14 cellular contexts compared by ENCODE assay signal in the genomic region with DNA sequence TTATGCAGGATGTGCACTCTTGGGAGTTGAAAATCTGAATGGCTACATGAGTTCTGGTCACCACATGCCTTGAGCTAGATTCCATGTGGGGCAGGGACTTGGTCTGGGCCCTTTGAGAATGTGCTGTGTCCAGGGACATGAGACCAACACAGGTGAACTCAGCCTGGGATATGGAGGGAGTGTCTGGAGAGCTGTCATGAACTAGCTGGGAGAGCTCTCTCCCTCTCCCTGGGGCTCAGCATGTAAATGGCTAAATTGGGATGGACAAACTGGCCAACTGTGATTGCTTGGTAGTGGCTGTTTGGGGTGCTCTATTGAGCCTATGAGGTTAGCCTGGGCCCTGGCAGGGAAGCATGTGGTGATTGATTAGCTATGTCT.
DNase-seq lines count a peak whose midpoint lies in the region; ATAC-seq, FAIRE-seq and TF ChIP-seq lines count a peak whose summit lies in the region.
"Had no signal": no experiment of that assay in that cellular context is flagged by ENCODE, and none has a peak within 500 bp of the region (broad histone marks: within the 10 kb centered on the region; RNA-seq: fewer than 3 reads in every experiment).

No MANE protein-coding gene starts in this region.

- H3K14ac ChIP-seq in trophoblast cell (ENCODE audit: low read length): no peak overlapping the region

- H3K9me3 ChIP-seq in DND-41 (ENCODE audit: insufficient read depth, low read length, severe bottlenecking) (no peaks in the 10 kb centered on the region), body of pancreas (no peaks in the 10 kb centered on the region), pancreas (no peaks in the 10 kb centered on the region), trophoblast cell (ENCODE audit: insufficient read depth, low read depth, low read length) (peaks cover 12% of the 10 kb centered on the region)

- H3K27me3 ChIP-seq in DND-41 (ENCODE audit: insufficient read depth, low read length, poor library complexity) (no peaks in the 10 kb centered on the region), body of pancreas (no peaks in the 10 kb centered on the region), pancreas (no peaks in the 10 kb centered on the region), trophoblast cell (ENCODE audit: insufficient read depth, low read length) (no peaks in the 10 kb centered on the region)
- H3K27me3 ChIP-seq: BLaER1 had no signal

- no peak overlapping the region for H3K4ac ChIP-seq in trophoblast cell (ENCODE audit: low read depth, low read length)

- no peak overlapping the region for H3K23ac ChIP-seq in trophoblast cell (ENCODE audit: low read length)

- no peak for FAIRE-seq in pancreas (lab: Jason Lieb, UNC)
- FAIRE-seq: H1 had no signal

- CTCF ChIA-PET in RWPE1 (lab: Yijun Ruan, JAX): interaction anchor here (0.5 kb wide), 1 partner anchor 1388 kb away, joined by 4 read pairs; no protein-coding TSS in a partner anchor

- no peak overlapping the region for H2BK12ac ChIP-seq in trophoblast cell (ENCODE audit: low read length)

- H3K79me1 ChIP-seq in trophoblast cell (ENCODE audit: low read length): no peaks in the 10 kb centered on the region

- H3K36me3 Mint-ChIP-seq in CD14-positive monocyte: no peaks in the 10 kb centered on the region

- peaks cover 26% of the 10 kb centered on the region for H3K4me1 ChIP-seq in DND-41 (ENCODE audit: insufficient read depth, low read length)
- peaks cover 46% of the 10 kb centered on the region for H3K4me1 ChIP-seq in body of pancreas
- no peaks in the 10 kb centered on the region for H3K4me1 ChIP-seq in pancreas
- H3K4me1 ChIP-seq in trophoblast cell (ENCODE audit: control insufficient read depth in 1 of 2, insufficient read depth in 2 of 2, low read length in 2 of 2): no peaks in the 10 kb centered on the region

- H3K18ac ChIP-seq in trophoblast cell (ENCODE audit: low read length): no peak overlapping the region

- H3K36me3 ChIP-seq in DND-41 (ENCODE audit: insufficient read depth, low read length): no peaks in the 10 kb centered on the region
- no peaks in the 10 kb centered on the region for H3K36me3 ChIP-seq in body of pancreas (replicated peaks in 1 of 2; ENCODE audit: insufficient read depth in 1 of 2, low read depth in 2 of 2)
- H3K36me3 ChIP-seq in pancreas: no peaks in the 10 kb centered on the region
- no peaks in the 10 kb centered on the region for H3K36me3 ChIP-seq in trophoblast cell (ENCODE audit: control insufficient read depth in 1 of 2, insufficient read depth in 2 of 2, low read length in 2 of 2)
- H3K36me3 ChIP-seq: BLaER1 had no signal

- no peak overlapping the region for H3K4me3 Mint-ChIP-seq in CD14-positive monocyte

- H3K27me3 Mint-ChIP-seq in CD14-positive monocyte (ENCODE audit: low read depth in 3 of 3): peaks cover 0 to 6% (median 0%) of the 10 kb centered on the region in 3 donors

- POLR2A ChIA-PET in RWPE1 (lab: Yijun Ruan, JAX; ENCODE audit: low non-redundant PET): interaction anchor here (0.6 kb wide), 1 partner anchor 40 kb away, joined by 4 read pairs; no protein-coding TSS in a partner anchor

- no peak overlapping the region for H4K12ac ChIP-seq in trophoblast cell (ENCODE audit: low read depth, low read length)

- no peaks in the 10 kb centered on the region for H4K20me1 ChIP-seq in DND-41 (ENCODE audit: insufficient read depth, low read length)
- H4K20me1 ChIP-seq: BLaER1 had no signal

- TF ChIP-seq CTCF in CD14-positive monocyte (IDR thresholded peaks at IDR 0.05) (no peak), DND-41 (IDR thresholded peaks at IDR 0.05; ENCODE audit: borderline replicate concordance, extremely low read depth, low read length, poor library complexity, severe bottlenecking) (no peak), body of pancreas (IDR thresholded peaks at IDR 0.05) (no peak), pancreas (IDR thresholded peaks at IDR 0.05) (no peak), RWPE1 (conservative IDR thresholded peaks at IDR 0.05; ENCODE audit: low read depth) (no peak)

- H4K8ac ChIP-seq in trophoblast cell (ENCODE audit: low read depth, low read length): no peak overlapping the region

- no peak overlapping the region for H4K91ac ChIP-seq in trophoblast cell (ENCODE audit: low read depth, low read length)

- H3K79me2 ChIP-seq in DND-41 (ENCODE audit: insufficient read depth, low read length) (no peaks in the 10 kb centered on the region), trophoblast cell (ENCODE audit: control insufficient read depth, insufficient read depth, low read length, poor library complexity) (no peaks in the 10 kb centered on the region)

- H3K27ac ChIP-seq in DND-41 (ENCODE audit: low read length) (peak overlapping the region; percentile 29; the same call in 1 of the 2 replicates), body of pancreas (peak overlapping the region in 3 of 4 donors; percentile 87 to 91 (median 90)), pancreas (peak overlapping the region in 3 of 4 donors; percentile 84 to 89 (median 86)), trophoblast cell (ENCODE audit: low read depth, low read length) (no peak overlapping the region), RWPE1 (no peak overlapping the region)
- H3K27ac ChIP-seq: BLaER1, HL-60 had no signal

- H2BK120ac ChIP-seq in trophoblast cell (ENCODE audit: insufficient read depth, low read length, poor library complexity): no peak overlapping the region

- TF ChIP-seq POLR2A in body of pancreas (IDR thresholded peaks at IDR 0.05): no peak

- ATAC-seq in DND-41 (ENCODE audit: insufficient read depth, low read depth): no peak
- ATAC-seq in body of pancreas: no peak
- no peak for ATAC-seq in pancreas

- no peak overlapping the region for H3K27ac Mint-ChIP-seq in CD14-positive monocyte

- DNase-seq in CD14-positive monocyte (ENCODE audit: low spot score) (peak; percentile 10), DND-41 (no peak), body of pancreas (peak in 3 of 4 donors; percentile 1 to 5 (median 2)), pancreas (peak in 3 of 6 donors; percentile 4 to 9 (median 9)), trophoblast cell (no peak), RWPE1 (ENCODE audit: low spot score) (no peak), NCI-H2171 treated with DMSO at 0.1 percent for 48 hours (lab: John Stamatoyannopoulos, UW) (no peak)
- DNase-seq: KBM-7, NCI-H1048, NCI-H226, NCI-H526 had no signal

- intact Hi-C loops in CD14-positive monocyte (cut with micrococcal nuclease): no loop called here
- intact Hi-C loops in body of pancreas (cut with DNase I): no loop called here
- intact Hi-C loops in pancreas (cut with DNase I): no loop called here

- no peak overlapping the region for H2AK5ac ChIP-seq in trophoblast cell (ENCODE audit: low read length)

- H3K9ac ChIP-seq in DND-41 (ENCODE audit: low read depth, low read length) (no peak overlapping the region), trophoblast cell (ENCODE audit: low read length) (no peak overlapping the region)
- H3K9ac ChIP-seq: BLaER1 had no signal

- peaks cover 5 to 20% (median 8%) of the 10 kb centered on the region in 7 donors for H3K9me3 Mint-ChIP-seq in CD14-positive monocyte

- H3K4me1 Mint-ChIP-seq in CD14-positive monocyte: no peaks in the 10 kb centered on the region

- no peak overlapping the region for H2BK5ac ChIP-seq in trophoblast cell (ENCODE audit: low read depth, low read length, poor library complexity)

- no peak overlapping the region for H2AFZ ChIP-seq in DND-41 (ENCODE audit: low read depth, low read length)
- no peak overlapping the region for H2AFZ ChIP-seq in trophoblast cell (ENCODE audit: insufficient read depth, low read length, poor library complexity)

- H3K4me3 ChIP-seq in DND-41 (ENCODE audit: low read depth in 1 of 2, low read length in 2 of 2) (no peak overlapping the region), body of pancreas (no peak overlapping the region), pancreas (no peak overlapping the region), trophoblast cell (ENCODE audit: low read depth, low read length) (no peak overlapping the region)
- H3K4me3 ChIP-seq: BLaER1 had no signal

- H3K4me2 ChIP-seq in DND-41 (ENCODE audit: insufficient read depth, low read length) (no peak overlapping the region), trophoblast cell (ENCODE audit: low read length) (no peak overlapping the region)
- H3K4me2 ChIP-seq: BLaER1 had no signal

Comparison
In these comparisons a context has a peak if more than half of its experiments do, and no peak if none do; other contexts are left out.
1. DNase-seq: peak in CD14-positive monocyte (single experiment) and body of pancreas (3 of 4); none in DND-41 (single experiment), trophoblast cell (0 of 2), RWPE1 (single experiment) and NCI-H2171 treated with DMSO at 0.1 percent for 48 hours (single experiment).
2. H3K27ac ChIP-seq: peak in DND-41 (single experiment), body of pancreas (3 of 4) and pancreas (3 of 4); none in trophoblast cell (single experiment) and RWPE1 (single experiment).